Comparison of ENCODE assay signal across 1 cellular context in genomic region chr11:129249351-129249750, GRCh38.
TF ChIP-seq lines count a peak whose summit lies in the region.

No MANE protein-coding gene starts in this region.

TF ChIP-seq in GM23338, 12 proteins besides CTCF, POLR2A, EP300 and RAD21 (continued from another document):
- TF ChIP-seq ZNF462 (CRISPR knock-in tag; IDR thresholded peaks at IDR 0.05) = no peak
- no peak for TF ChIP-seq ETS1 (IDR thresholded peaks at IDR 0.05)
- no peak for TF ChIP-seq NANOG (IDR thresholded peaks at IDR 0.05; ENCODE audit: borderline replicate concordance)
TF ChIP-seq in GM23338: peak in this region for 0.
